In the genomic region with DNA sequence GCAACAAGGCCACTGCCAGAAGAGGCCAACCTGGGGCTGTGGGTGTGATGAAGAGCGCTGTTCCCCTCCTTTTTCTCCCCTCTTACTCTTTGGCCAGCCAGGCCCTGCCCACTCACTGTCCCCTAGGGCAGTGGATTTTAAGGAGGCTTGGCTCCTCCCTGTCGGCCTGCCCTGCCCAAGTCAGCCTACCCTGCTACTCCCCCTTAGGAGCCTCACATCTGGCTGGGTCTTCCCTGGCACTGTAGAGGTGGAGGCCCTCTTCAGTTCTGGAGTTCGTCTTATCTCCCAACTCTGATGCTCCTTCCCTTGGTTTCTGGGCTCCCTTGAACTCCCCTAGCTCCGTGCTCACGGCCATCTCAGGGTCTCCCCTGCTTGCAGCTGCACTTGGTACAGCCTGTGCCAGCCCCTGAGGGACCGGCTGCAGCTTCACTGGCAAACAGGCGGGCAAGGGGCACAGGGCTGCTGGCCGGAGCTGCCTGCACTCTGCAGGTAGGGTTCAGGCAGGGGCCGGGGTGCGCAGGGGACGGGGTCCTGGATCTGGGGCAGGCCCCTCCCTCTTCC, we compare ENCODE assay signal across 9 cellular contexts. TPM values are rescaled to one million over a fixed set of nuclear protein-coding genes. Genes with fewer than 3 reads are reported as not detected.
A peak's percentile ranks its signal among the peaks of the same experiment; 100 is the strongest.
DNase-seq lines count a peak whose midpoint lies in the region; ATAC-seq, FAIRE-seq and TF ChIP-seq lines count a peak whose summit lies in the region.
"Had no signal": no experiment of that assay in that cellular context is flagged by ENCODE, and none has a peak within 500 bp of the region (broad histone marks: within the 10 kb centered on the region; RNA-seq: fewer than 3 reads in every experiment).

No MANE protein-coding gene starts in this region.

- H3K4me1 Mint-ChIP-seq in activated T-helper 17 cell treated with anti-CD3 and anti-CD28 coated beads, Interleukin-2, amount 50 U/mL, for 72 hours = peaks cover 19% of the 10 kb centered on the region

- H3K36me3 Mint-ChIP-seq in activated T-helper 17 cell treated with anti-CD3 and anti-CD28 coated beads, Interleukin-2, amount 50 U/mL, for 72 hours (ENCODE audit: low read depth) = peaks cover 62% of the 10 kb centered on the region

- H3K9me3 ChIP-seq in thymus (ENCODE audit: control insufficient read depth) = no peaks in the 10 kb centered on the region
- no peaks in the 10 kb centered on the region for H3K9me3 ChIP-seq in HAP-1
- H3K9me3 ChIP-seq: MG63 had no signal

- H3K27ac Mint-ChIP-seq in activated T-helper 17 cell treated with anti-CD3 and anti-CD28 coated beads, Interleukin-2, amount 50 U/mL, for 72 hours = peak overlapping the region; percentile 99

- in situ Hi-C loops in ACHN (cut with HindIII; ENCODE audit: low pct_ligation_motif_present, low pct_unique_long_range_greater_than_20kb, low sequenced_read_pairs) (no loop called here), HAP-1 (cut with MboI; ENCODE audit: low sequenced_read_pairs) (no loop called here)

- H3K4me3 ChIP-seq in thymus (ENCODE audit: low read length) = peak overlapping the region; percentile 51
- no peak overlapping the region for H3K4me3 ChIP-seq in HAP-1
- H3K4me3 ChIP-seq: MG63 had no signal

- ATAC-seq in left cardiac atrium (no peak), Right ventricle myocardium superior (ENCODE audit: poor library complexity) (no peak), left lobe of liver (no peak)
- ATAC-seq in activated T-helper 17 cell treated with anti-CD3 and anti-CD28 coated beads, Interleukin-2, amount 50 U/mL, for 72 hours (replicated peaks) = no peak

- H3K36me3 ChIP-seq in thymus (ENCODE audit: control insufficient read depth, insufficient read depth) (peaks cover 30% of the 10 kb centered on the region), HAP-1 (replicated peaks) (peaks cover 17% of the 10 kb centered on the region)

- intact Hi-C loops in left cardiac atrium (cut with DNase I) = no loop called here
- intact Hi-C loops in Right ventricle myocardium superior (cut with DNase I) = no loop called here

- peak overlapping the region; percentile 68 for H3K27ac ChIP-seq in thymus (ENCODE audit: low read depth)

- no peaks in the 10 kb centered on the region for H3K27me3 Mint-ChIP-seq in activated T-helper 17 cell treated with anti-CD3 and anti-CD28 coated beads, Interleukin-2, amount 50 U/mL, for 72 hours

- H3K4me3 Mint-ChIP-seq in activated T-helper 17 cell treated with anti-CD3 and anti-CD28 coated beads, Interleukin-2, amount 50 U/mL, for 72 hours = peak overlapping the region; percentile 97

- peaks cover 34% of the 10 kb centered on the region for H3K4me1 ChIP-seq in thymus (ENCODE audit: control insufficient read depth, insufficient read depth, low read length)
- H3K4me1 ChIP-seq in HAP-1 = peaks cover 8% of the 10 kb centered on the region

- DNase-seq in left cardiac atrium = peak; percentile 35
- no peak for DNase-seq in Right ventricle myocardium superior
- peak; percentile 43 for DNase-seq in left lobe of liver (ENCODE audit: low spot score)
- no peak for DNase-seq in GM12892 (ENCODE audit: insufficient read length)
- DNase-seq in ACHN = no peak
- DNase-seq in HAP-1 (ENCODE audit: low spot score in 2 of 2) = no peak
- DNase-seq: MG63 had no signal

- TF ChIP-seq POLR2A in GM12892 (IDR thresholded peaks at IDR 0.05; ENCODE audit: low read depth, low read length) = no peak

- no peaks in the 10 kb centered on the region for H3K9me3 Mint-ChIP-seq in activated T-helper 17 cell treated with anti-CD3 and anti-CD28 coated beads, Interleukin-2, amount 50 U/mL, for 72 hours

- no peaks in the 10 kb centered on the region for H3K27me3 ChIP-seq in thymus (ENCODE audit: control insufficient read depth, insufficient read depth)
- no peaks in the 10 kb centered on the region for H3K27me3 ChIP-seq in HAP-1 (ENCODE audit: low read depth)
- H3K27me3 ChIP-seq: MG63 had no signal

- no peak for FAIRE-seq in GM12892 (lab: Jason Lieb, UNC)

- WGBS in thymus = 37% methylated on average over 11 of the region's 11 CpGs

RNA-seq across cellular contexts. Expression of a gene that starts 4.0 kb away (rescaled TPM):
- 10 to 100 TPM; 13.1 to 25.8 TPM for total RNA-seq in left cardiac atrium
- 11.5 TPM for total RNA-seq in Right ventricle myocardium superior
- total RNA-seq in activated T-helper 17 cell treated with anti-CD3 and anti-CD28 coated beads, Interleukin-2, amount 50 U/mL, for 72 hours = 100 to 1,000 TPM in 1 of 2 donors, 10 to 100 TPM in 1; 97.1 to 135 TPM
- total RNA-seq in left lobe of liver = 56.1 TPM
- polyA plus RNA-seq in thymus = 32.8 TPM
- 28.2 TPM for polyA plus RNA-seq in GM12892 (2012; ENCODE audit: missing spikeins)

RNA-seq across cellular contexts. Expression of a gene that starts 4.3 kb away (rescaled TPM):
- not detected for total RNA-seq in left cardiac atrium
- not detected for total RNA-seq in Right ventricle myocardium superior
- total RNA-seq in activated T-helper 17 cell treated with anti-CD3 and anti-CD28 coated beads, Interleukin-2, amount 50 U/mL, for 72 hours = under 1 TPM; 0.32 to 0.54 TPM
- total RNA-seq in left lobe of liver = 0.25 TPM
- polyA plus RNA-seq in thymus = 0.05 TPM
- polyA plus RNA-seq in GM12892 (2012; ENCODE audit: missing spikeins) = 0.21 TPM

RNA-seq across cellular contexts. Expression of a gene that starts 32.2 kb away (rescaled TPM):
- 10 to 100 TPM; 27.5 to 32.5 TPM for total RNA-seq in left cardiac atrium
- 37.3 TPM for total RNA-seq in Right ventricle myocardium superior
- total RNA-seq in activated T-helper 17 cell treated with anti-CD3 and anti-CD28 coated beads, Interleukin-2, amount 50 U/mL, for 72 hours = 10 to 100 TPM; 16.2 to 20.1 TPM
- 25.4 TPM for total RNA-seq in left lobe of liver
- polyA plus RNA-seq in thymus = 15.6 TPM
- polyA plus RNA-seq in GM12892 (2012; ENCODE audit: missing spikeins) = 18.4 TPM

RNA-seq across cellular contexts. Expression of a gene that starts 44.2 kb away (rescaled TPM):
- total RNA-seq in left cardiac atrium (10 to 100 TPM; 36.7 to 44.4 TPM), Right ventricle myocardium superior (70.8 TPM), left lobe of liver (15.1 TPM)
- 10 to 100 TPM; 18.5 to 27.5 TPM for total RNA-seq in activated T-helper 17 cell treated with anti-CD3 and anti-CD28 coated beads, Interleukin-2, amount 50 U/mL, for 72 hours
- polyA plus RNA-seq in thymus = 100 TPM
- 27.1 TPM for polyA plus RNA-seq in GM12892 (2012; ENCODE audit: missing spikeins)

Comparison
In these comparisons a context has a peak if more than half of its experiments do, and no peak if none do; other contexts are left out.
1. DNase-seq: peak in left cardiac atrium (single experiment) and left lobe of liver (single experiment); none in Right ventricle myocardium superior (single experiment), GM12892 (single experiment), ACHN (single experiment) and HAP-1 (0 of 2).